Comparison of ENCODE assay signal across 13 cellular contexts in genomic region chr16:47017636-47018035, GRCh38.
"Had no signal": no experiment of that assay in that cellular context is flagged by ENCODE, and none has a peak within 500 bp of the region (broad histone marks: within the 10 kb centered on the region; RNA-seq: fewer than 3 reads in every experiment).

No MANE protein-coding gene starts in this region.

- H3K4me1 ChIP-seq: esophagus squamous epithelium, psoas muscle, right lobe of liver, transverse colon had no signal

- H3K9me3 ChIP-seq: esophagus squamous epithelium, psoas muscle, right lobe of liver, spleen, transverse colon had no signal

- H3K27me3 Mint-ChIP-seq: activated CD4-positive, alpha-beta T cell treated with anti-CD3 and anti-CD28 coated beads for 36 hours had no signal

- H3K36me3 ChIP-seq: esophagus squamous epithelium, right lobe of liver, spleen, transverse colon had no signal

- DNase-seq: activated naive CD8-positive, alpha-beta T cell treated with anti-CD3 and anti-CD28 coated beads, Interleukin-2, amount 10 ng/mL, durations not matched to agents 7 days and 5 days; aorta; esophagus squamous epithelium; natural killer cell; psoas muscle; T1000 had no signal

- H3K27me3 ChIP-seq: right lobe of liver, spleen had no signal

- H3K4me3 Mint-ChIP-seq: activated CD4-positive, alpha-beta memory T cell treated with anti-CD3 and anti-CD28 coated beads, Interleukin-2, amount 10 ng/mL, durations not matched to agents 7 days and 5 days; activated CD4-positive, alpha-beta T cell treated with anti-CD3 and anti-CD28 coated beads for 36 hours had no signal

- H3K9me3 Mint-ChIP-seq: activated CD4-positive, alpha-beta memory T cell treated with anti-CD3 and anti-CD28 coated beads, Interleukin-2, amount 10 ng/mL, durations not matched to agents 7 days and 5 days; activated T-cell treated with anti-CD3 and anti-CD28 coated beads, Interleukin-2, amount 50 U/mL, for 72 hours; natural killer cell had no signal

- H3K4me3 ChIP-seq: esophagus squamous epithelium, psoas muscle, right lobe of liver, transverse colon had no signal

- H3K27ac ChIP-seq: esophagus squamous epithelium, psoas muscle, right lobe of liver, transverse colon, VCaP had no signal

- H3K27ac Mint-ChIP-seq: activated CD4-positive, alpha-beta memory T cell treated with anti-CD3 and anti-CD28 coated beads, Interleukin-2, amount 10 ng/mL, durations not matched to agents 7 days and 5 days; activated T-cell treated with anti-CD3 and anti-CD28 coated beads, Interleukin-2, amount 50 U/mL, for 72 hours had no signal

- H3K36me3 Mint-ChIP-seq: activated naive CD8-positive, alpha-beta T cell treated with anti-CD3 and anti-CD28 coated beads, Interleukin-2, amount 10 ng/mL, durations not matched to agents 7 days and 5 days; natural killer cell had no signal
